In genomic region chr7:113801751-113802150, GRCh38 we compare ENCODE assay signal across 10 cellular contexts.
"Had no signal": no experiment of that assay in that cellular context is flagged by ENCODE, and none has a peak within 500 bp of the region (broad histone marks: within the 10 kb centered on the region; RNA-seq: fewer than 3 reads in every experiment).

No MANE protein-coding gene starts in this region.

- H3K9me3 ChIP-seq: HAP-1 had no signal

- H3K27ac ChIP-seq: GM23248 had no signal

- ATAC-seq: HCT116, K562 had no signal

- H2AFZ ChIP-seq: GM23248 had no signal

- H3K4me1 ChIP-seq: HAP-1 had no signal

- H3K36me3 ChIP-seq: HAP-1 had no signal

- FAIRE-seq: HTR-8/SVneo, K562 had no signal

- DNase-seq: GM23248, GOT3, H7, HFFc6, IMR-90, KG1 had no signal

- H3K4me3 ChIP-seq: GM23248, HAP-1, K562 had no signal

- H3K9ac ChIP-seq: GM23248 had no signal
